ENCODE assay signal across 16 cellular contexts in the genomic region with DNA sequence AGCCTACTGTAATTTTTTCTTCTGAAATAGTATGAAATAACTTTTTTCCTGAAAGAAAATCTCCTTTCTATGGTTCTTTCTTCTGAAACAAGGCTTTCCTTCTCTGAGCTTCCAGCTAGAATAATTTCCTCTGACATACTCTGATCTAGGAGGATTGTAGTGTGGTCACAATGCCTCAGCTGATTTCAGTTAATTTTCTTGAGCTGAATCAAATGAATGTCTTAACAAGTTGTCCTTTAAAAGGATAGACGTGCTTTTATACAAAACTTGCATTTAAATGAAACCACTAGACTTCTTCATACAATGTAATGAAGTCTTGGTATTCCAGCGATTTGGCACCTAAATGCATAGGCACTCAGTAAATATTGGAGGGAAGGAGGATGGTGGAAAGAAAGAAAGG.
"Had no signal": no experiment of that assay in that cellular context is flagged by ENCODE, and none has a peak within 500 bp of the region (broad histone marks: within the 10 kb centered on the region; RNA-seq: fewer than 3 reads in every experiment).

No MANE protein-coding gene starts in this region.

- H3K36me3 ChIP-seq: heart left ventricle, ovary, stomach had no signal

- H3K27ac Mint-ChIP-seq: dendritic cell treated with granulocyte-macrophage colony-stimulating factor and Interleukin-4, amounts not matched to agents 40 ng/mL and 50 ng/mL, for 4 days; effector memory CD8-positive, alpha-beta T cell; naive thymus-derived CD4-positive, alpha-beta T cell; progenitor cell of endocrine pancreas had no signal

- H3K27me3 ChIP-seq: foreskin keratinocyte, heart left ventricle, ovary, stomach had no signal

- H3K27ac ChIP-seq: foreskin keratinocyte, heart left ventricle, ovary, stomach had no signal

- H3K9me3 Mint-ChIP-seq: effector memory CD8-positive, alpha-beta T cell had no signal

- H3K4me3 Mint-ChIP-seq: dendritic cell treated with granulocyte-macrophage colony-stimulating factor and Interleukin-4, amounts not matched to agents 40 ng/mL and 50 ng/mL, for 4 days; effector memory CD8-positive, alpha-beta T cell; naive thymus-derived CD4-positive, alpha-beta T cell had no signal

- H3K27me3 Mint-ChIP-seq: dendritic cell treated with granulocyte-macrophage colony-stimulating factor and Interleukin-4, amounts not matched to agents 40 ng/mL and 50 ng/mL, for 4 days; effector memory CD8-positive, alpha-beta T cell; naive thymus-derived CD4-positive, alpha-beta T cell; progenitor cell of endocrine pancreas had no signal

- ATAC-seq: effector memory CD8-positive, alpha-beta T cell; foreskin keratinocyte; heart left ventricle; naive thymus-derived CD4-positive, alpha-beta T cell; right cardiac atrium had no signal

- H3K4me3 ChIP-seq: heart left ventricle, ovary, stomach had no signal

- H3K4me1 ChIP-seq: heart left ventricle, stomach had no signal

- DNase-seq: effector memory CD8-positive, alpha-beta T cell; erythroblast; foreskin keratinocyte; heart left ventricle; kidney glomerular epithelial cell; naive thymus-derived CD4-positive, alpha-beta T cell; ovary; right cardiac atrium; small intestine; stimulated activated CD4-positive, alpha-beta T cell treated with anti-CD3 and anti-CD28 coated beads, Interleukin-12 subunit alpha, Interleukin-12 subunit beta, amount 100 ng/mL, for 4 hours; stimulated activated naive CD4-positive, alpha-beta T cell; stomach; substantia nigra; trophoblast cell had no signal

- H3K9me3 ChIP-seq: ovary, stomach had no signal
